In the genomic region with DNA sequence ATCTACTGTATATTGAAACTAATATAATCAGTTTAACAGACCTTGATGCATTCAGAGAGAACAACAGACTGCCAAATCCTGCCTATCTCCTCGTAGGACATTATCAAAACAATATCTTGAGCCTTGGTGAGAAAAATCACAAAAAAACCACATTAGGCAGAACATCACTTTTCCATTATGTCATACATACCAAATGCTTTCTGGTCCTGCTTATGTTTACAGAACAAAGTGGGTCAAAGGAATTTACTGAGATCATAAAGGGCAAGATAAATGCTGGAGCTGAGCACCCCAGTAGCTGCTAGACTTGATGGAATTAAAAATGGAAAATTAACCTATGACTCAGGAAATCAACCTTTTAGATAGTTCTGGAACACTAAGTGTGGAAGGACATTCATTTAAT, we compare ENCODE assay signal across 13 cellular contexts.
"Had no signal": no experiment of that assay in that cellular context is flagged by ENCODE, and none has a peak within 500 bp of the region (broad histone marks: within the 10 kb centered on the region; RNA-seq: fewer than 3 reads in every experiment).

No MANE protein-coding gene starts in this region.

- H2AFZ ChIP-seq: neural progenitor cell had no signal

- H3K4me3 ChIP-seq: body of pancreas, heart left ventricle, left ventricle myocardium inferior, neural progenitor cell, skin epidermis, thyroid gland had no signal

- H3K27ac ChIP-seq: body of pancreas, foreskin keratinocyte, heart left ventricle, left ventricle myocardium inferior, neural progenitor cell, skin epidermis, thyroid gland had no signal

- H3K4me2 ChIP-seq: neural progenitor cell had no signal

- ATAC-seq: body of pancreas; foreskin keratinocyte; stimulated activated effector memory CD8-positive, alpha-beta T cell treated with anti-CD3 and anti-CD28 coated beads, Interleukin-12 subunit alpha, Interleukin-12 subunit beta, amount 100 ng/mL, for 72 hours; WTC11 had no signal

- H3K4me1 ChIP-seq: foreskin keratinocyte, heart left ventricle, left ventricle myocardium inferior, neural progenitor cell had no signal

- H3K9me3 ChIP-seq: body of pancreas, heart left ventricle, left ventricle myocardium inferior, thyroid gland had no signal

- H3K36me3 ChIP-seq: heart left ventricle, left ventricle myocardium inferior, neural progenitor cell, thyroid gland had no signal

- DNase-seq: activated CD4-positive, alpha-beta T cell treated with anti-CD3 and anti-CD28 coated beads, Interleukin-2, amount 10 ng/mL, durations not matched to agents 24 days and 14 days; activated naive CD4-positive, alpha-beta T cell treated with anti-CD3 and anti-CD28 coated beads for 36 hours; body of pancreas; foreskin keratinocyte; heart left ventricle; islet precursor cell; left ventricle myocardium inferior; posterior cingulate gyrus; thyroid gland had no signal

- H3K27me3 ChIP-seq: body of pancreas, heart left ventricle, neural progenitor cell, thyroid gland had no signal

- H3K9ac ChIP-seq: neural progenitor cell had no signal
